In the genomic region with DNA sequence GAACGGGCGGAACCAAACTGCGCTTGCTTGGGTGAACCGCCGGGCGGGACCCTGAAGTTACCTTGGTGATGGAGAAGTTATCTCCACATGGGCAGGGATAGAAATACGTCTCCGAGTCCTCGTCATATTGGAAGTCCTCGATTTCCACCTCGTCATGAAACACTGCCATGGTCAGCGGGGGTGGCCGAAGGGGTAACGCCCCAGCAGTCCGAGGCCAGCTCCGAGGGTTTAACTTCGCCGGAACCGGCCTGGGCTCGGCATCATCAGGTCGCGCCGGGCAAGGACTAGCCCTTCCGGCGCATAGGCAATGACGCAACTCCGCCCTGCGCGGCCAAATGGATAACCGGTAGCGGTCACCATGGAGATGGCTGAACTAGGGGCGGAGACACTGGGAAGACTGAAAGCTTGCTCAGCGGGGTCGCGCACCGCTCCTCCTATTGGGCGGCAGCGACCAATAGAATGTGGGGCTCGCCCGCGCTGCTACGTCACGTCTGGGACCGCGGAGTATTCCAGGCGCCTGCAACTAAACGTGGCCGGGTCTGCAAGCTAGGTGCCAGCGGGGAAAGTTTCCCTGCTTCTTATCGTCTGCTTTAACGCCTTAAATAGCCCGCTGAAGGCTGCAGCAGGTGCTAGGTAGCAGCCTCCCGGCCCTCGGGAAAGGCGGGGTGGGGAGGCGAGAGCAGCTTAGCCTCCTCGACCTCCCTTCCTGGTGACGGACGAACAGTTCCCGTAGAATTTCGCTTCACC, we compare ENCODE assay signal across 8 cellular contexts. TPM values are rescaled to one million over a fixed set of nuclear protein-coding genes. Genes with fewer than 3 reads are reported as not detected.
DNase-seq lines count a peak whose midpoint lies in the region; ATAC-seq and TF ChIP-seq lines count a peak whose summit lies in the region.

DPH3 (minus strand) TSS at position 236 of the 747 bp plus-strand sequence; CDS start at position 169, 67 bp downstream.
A gene with protein sequence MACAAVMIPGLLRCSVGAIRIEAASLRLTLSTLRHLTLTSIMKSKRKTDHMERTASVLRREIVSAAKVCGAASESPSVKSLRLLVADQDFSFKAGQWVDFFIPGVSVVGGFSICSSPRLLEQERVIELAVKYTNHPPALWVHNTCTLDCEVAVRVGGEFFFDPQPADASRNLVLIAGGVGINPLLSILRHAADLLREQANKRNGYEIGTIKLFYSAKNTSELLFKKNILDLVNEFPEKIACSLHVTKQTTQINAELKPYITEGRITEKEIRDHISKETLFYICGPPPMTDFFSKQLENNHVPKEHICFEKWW (plus strand): TSS at position 505 of the 747 bp plus-strand sequence. CDS start 5,741 bp downstream, outside the sequence.

- intact Hi-C loops in T-helper 2 cell treated with Interferon-gamma antibody and Interleukin-4, amounts not matched to agents 100 ng/mL and 5 ng/mL, for 36 hours (cut with micrococcal nuclease), result loop anchor here (1.0 to 10.0 kb wide), 11 partner anchors 21 to 1477 kb away; partner anchors contain the start of genes PLCL2, RBSN and TBC1D5
- intact Hi-C loops in right cardiac atrium (cut with DNase I), result loop anchor here in 1 of 4 donors (5.0 kb wide), 1 partner anchor 287 kb away; no protein-coding TSS in a partner anchor
- intact Hi-C loops in uterus (cut with DNase I; ENCODE audit: low total_unique reads), result no loop called here

- no peaks in the 10 kb centered on the region for H3K36me3 ChIP-seq in uterus

- H3K4me3 ChIP-seq in right cardiac atrium (ENCODE audit: low read length) (peak within 1 kb of the TSS; percentile 84), uterus (peak within 1 kb of the TSS; percentile 51 to 74)

- H3K9me3 ChIP-seq in right cardiac atrium (ENCODE audit: control insufficient read depth, low read length) (no peaks in the 10 kb centered on the region), uterus (no peaks in the 10 kb centered on the region)

- TF ChIP-seq POLR2A in uterus (IDR thresholded peaks at IDR 0.05), result peak; percentile 67 to 70

- peak in 3 of 4 experiments; percentile 6 to 41 (median 27) for TF ChIP-seq CTCF in uterus (IDR thresholded peaks at IDR 0.05)

- peak; percentile 98 for ATAC-seq in GM18499 (IDR thresholded peaks at IDR 0.05; ENCODE audit: insufficient read depth, unreplicated experiment)
- peak; percentile 99 for ATAC-seq in HG02943 (IDR thresholded peaks at IDR 0.05; ENCODE audit: low read depth, unreplicated experiment)
- peak; percentile 100 for ATAC-seq in right cardiac atrium

- H3K4me1 ChIP-seq in right cardiac atrium (ENCODE audit: control insufficient read depth, insufficient read depth, low read length) (peaks cover 3% of the 10 kb centered on the region), uterus (no peaks in the 10 kb centered on the region)

- H3K27me3 ChIP-seq in right cardiac atrium (ENCODE audit: control insufficient read depth, insufficient read depth) (no peaks in the 10 kb centered on the region), uterus (no peaks in the 10 kb centered on the region)

- WGBS in right cardiac atrium, result under 1% methylated on average over 61 of the region's 61 CpGs

- peak within 1 kb of the TSS; percentile 94 for H3K27ac ChIP-seq in right cardiac atrium (ENCODE audit: low read length)
- peak within 1 kb of the TSS; percentile 89 to 91 for H3K27ac ChIP-seq in uterus

- DNase-seq in NCI-H187 treated with DMSO at 0.1 percent for 48 hours (lab: John Stamatoyannopoulos, UW) (peak; percentile 77), anterior cingulate cortex (lab: John Stamatoyannopoulos, UW) (peak; percentile 87 to 99 (median 98)), right cardiac atrium (peak; percentile 100), pulmonary artery endothelial cell (ENCODE audit: low read depth, low spot score) (peak; percentile 99), uterus (peak; percentile 100)

RNA-seq across cellular contexts. Expression of gene DPH3, which starts in this region (rescaled TPM):
- total RNA-seq in T-helper 2 cell treated with Interferon-gamma antibody and Interleukin-4, amounts not matched to agents 100 ng/mL and 5 ng/mL, for 36 hours, result 17.5 and 18.7 TPM in 2 replicates
- total RNA-seq in right cardiac atrium, result 10 to 100 TPM; 19.0 to 24.2 (median 21.5) TPM
- polyA plus RNA-seq in right cardiac atrium, result 14.7 TPM
- 17.7 and 22.7 TPM in 2 replicates for total RNA-seq in pulmonary artery endothelial cell
- 10 to 100 TPM; 18.2 to 24.2 (median 19.3) TPM for total RNA-seq in uterus

RNA-seq across cellular contexts. Expression of the second gene that starts in this region (rescaled TPM):
- total RNA-seq in T-helper 2 cell treated with Interferon-gamma antibody and Interleukin-4, amounts not matched to agents 100 ng/mL and 5 ng/mL, for 36 hours, result 42.9 and 43.9 TPM in 2 replicates
- total RNA-seq in right cardiac atrium (10 to 100 TPM; 13.9 to 14.7 (median 14.3) TPM), pulmonary artery endothelial cell (13.9 and 14.4 TPM in 2 replicates), uterus (10 to 100 TPM; 14.7 to 33.2 (median 32.3) TPM)
- polyA plus RNA-seq in right cardiac atrium, result 6.5 TPM

Comparison
In these comparisons a context has a peak if more than half of its experiments do, and no peak if none do; other contexts are left out.
1. Peak in every context shown above with its lines: DNase-seq, ATAC-seq, H3K4me3 ChIP-seq and H3K27ac ChIP-seq.